In the genomic region with DNA sequence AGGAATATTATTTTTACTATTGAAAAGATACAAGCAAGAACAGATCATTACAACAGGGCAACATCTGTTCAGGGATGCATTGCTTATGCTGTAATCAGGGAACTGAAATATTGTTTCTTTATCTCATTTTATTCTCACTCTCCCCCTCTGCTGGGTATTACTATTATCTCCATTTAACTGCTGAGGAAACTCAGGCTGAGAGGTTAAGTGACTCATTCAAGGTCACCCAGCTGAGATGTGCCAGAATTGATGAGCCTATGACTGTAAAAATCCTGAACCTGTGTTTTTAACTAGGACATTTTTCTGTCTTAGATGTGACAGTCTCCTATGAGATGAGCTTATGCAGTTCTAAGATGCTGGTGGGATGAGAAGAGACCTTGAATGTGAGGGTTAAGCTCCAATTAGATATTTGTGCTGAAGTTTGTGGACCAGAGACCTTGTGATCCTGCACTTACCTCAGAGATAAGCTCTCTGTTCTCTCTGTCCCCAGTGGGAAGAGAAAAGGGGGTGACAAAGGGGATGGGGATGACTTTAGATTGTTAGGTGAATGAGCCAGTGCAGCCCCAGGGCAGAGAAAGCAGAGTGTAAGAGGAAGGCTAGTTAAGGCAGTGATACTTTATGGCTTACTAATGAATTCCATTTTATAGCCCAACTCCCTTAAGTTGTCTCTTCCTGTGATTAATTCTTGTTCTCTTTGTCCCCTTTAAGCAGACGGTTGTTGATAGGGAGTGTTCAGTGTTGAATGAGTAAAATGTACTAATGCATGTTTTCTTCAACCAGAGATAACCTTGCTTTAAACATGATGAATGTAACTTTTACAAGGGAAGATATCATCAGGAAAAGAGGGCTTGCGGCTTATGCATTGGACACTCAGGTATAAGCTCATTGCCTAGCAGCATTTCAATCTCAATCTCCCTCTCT, we compare ENCODE assay signal across 12 cellular contexts.
DNase-seq lines count a peak whose midpoint lies in the region; ATAC-seq and TF ChIP-seq lines count a peak whose summit lies in the region.
"Had no signal": no experiment of that assay in that cellular context is flagged by ENCODE, and none has a peak within 500 bp of the region (broad histone marks: within the 10 kb centered on the region; RNA-seq: fewer than 3 reads in every experiment).

No MANE protein-coding gene starts in this region.

- DNase-seq in Caki2 (ENCODE audit: low read depth) = peak; percentile 54
- DNase-seq in NB4 (ENCODE audit: low read depth) = peak; percentile 18
- DNase-seq in mammary epithelial cell = peak; percentile 29
- peak; percentile 33 for DNase-seq in myocyte (ENCODE audit: low read depth)
- DNase-seq in sciatic nerve (ENCODE audit: low spot score) = no peak
- no peak for DNase-seq in coronary artery (ENCODE audit: low spot score)
- DNase-seq in NAMALWA (ENCODE audit: low spot score) = no peak
- DNase-seq in activated naive CD4-positive, alpha-beta T cell treated with anti-CD3 and anti-CD28 coated beads for 36 hours = no peak
- DNase-seq: activated CD4-positive, alpha-beta memory T cell treated with anti-CD3 and anti-CD28 coated beads for 36 hours; NCI-H1048; nephron progenitor cell had no signal

- ATAC-seq in sciatic nerve = no peak

- H3K4me1 Mint-ChIP-seq in activated naive CD4-positive, alpha-beta T cell treated with anti-CD3 and anti-CD28 coated beads for 36 hours (ENCODE audit: low read depth) = no peaks in the 10 kb centered on the region

- WGBS in mammary epithelial cell (ENCODE audit: low coverage, missing lambda C conversion rate) = 50% methylated on average over 2 of the region's 2 CpGs

- in situ Hi-C loops in Caki2 (cut with HindIII; ENCODE audit: low pct_unique_long_range_greater_than_20kb, low sequenced_read_pairs) (no loop called here), mammary epithelial cell (cut with MboI; ENCODE audit: low sequenced_read_pairs in 2 of 2) (no loop called here)

- no peaks in the 10 kb centered on the region for H3K4me1 ChIP-seq in mammary epithelial cell (ENCODE audit: insufficient read depth, low read length)

- H3K4me2 ChIP-seq in mammary epithelial cell (ENCODE audit: insufficient read depth, low read depth, low read length) = no peak overlapping the region

- H3K36me3 ChIP-seq in mammary epithelial cell (ENCODE audit: insufficient read depth, low read length) = no peaks in the 10 kb centered on the region
- H3K36me3 ChIP-seq: tibial nerve had no signal

- H2AFZ ChIP-seq in mammary epithelial cell (ENCODE audit: low read depth, low read length) = no peak overlapping the region

- no peaks in the 10 kb centered on the region for H3K9me3 Mint-ChIP-seq in activated naive CD4-positive, alpha-beta T cell treated with anti-CD3 and anti-CD28 coated beads for 36 hours
- H3K9me3 Mint-ChIP-seq: nephron progenitor cell had no signal

- no peak overlapping the region for H3K27ac Mint-ChIP-seq in activated naive CD4-positive, alpha-beta T cell treated with anti-CD3 and anti-CD28 coated beads for 36 hours
- H3K27ac Mint-ChIP-seq: activated CD4-positive, alpha-beta memory T cell treated with anti-CD3 and anti-CD28 coated beads for 36 hours; nephron progenitor cell had no signal

- peaks cover 9% of the 10 kb centered on the region for H3K27me3 ChIP-seq in mammary epithelial cell (ENCODE audit: insufficient read depth, low read length)
- H3K27me3 ChIP-seq: tibial nerve had no signal

- CTCF ChIA-PET in mammary epithelial cell (lab: Charles Lee; ENCODE audit: low non-redundant PET) = no interaction called here
- CTCF ChIA-PET in activated naive CD4-positive, alpha-beta T cell treated with anti-CD3 and anti-CD28 coated beads for 36 hours (lab: Charles Lee) = no interaction called here

- TF ChIP-seq POLR2A in NB4 (IDR thresholded peaks at IDR 0.05; ENCODE audit: extremely low read depth, insufficient read length) = no peak

- H3K27ac ChIP-seq in mammary epithelial cell (ENCODE audit: insufficient read depth, low read depth, low read length) = no peak overlapping the region
- no peak overlapping the region for H3K27ac ChIP-seq in coronary artery
- H3K27ac ChIP-seq: tibial nerve had no signal

- no peak overlapping the region for H3K9ac ChIP-seq in mammary epithelial cell (ENCODE audit: insufficient read depth, low read length)

- no peaks in the 10 kb centered on the region for H3K79me2 ChIP-seq in mammary epithelial cell (ENCODE audit: insufficient read depth, low read length)

- no peak overlapping the region for H3K4me3 Mint-ChIP-seq in activated naive CD4-positive, alpha-beta T cell treated with anti-CD3 and anti-CD28 coated beads for 36 hours
- H3K4me3 Mint-ChIP-seq: activated CD4-positive, alpha-beta memory T cell treated with anti-CD3 and anti-CD28 coated beads for 36 hours; nephron progenitor cell had no signal

- TF ChIP-seq CTCF in NB4 (IDR thresholded peaks at IDR 0.05; ENCODE audit: low read depth, low read length) = no peak
- peak in 1 of 2 donors; percentile 23 for TF ChIP-seq CTCF in mammary epithelial cell (conservative IDR thresholded peaks at IDR 0.05 in 1 of 2, IDR thresholded peaks at IDR 0.05 in 1 of 2; ENCODE audit: extremely low read depth in 1 of 2, insufficient read depth in 1 of 2, low read depth in 1 of 2, low read length in 2 of 2)
- no peak for TF ChIP-seq CTCF in coronary artery (IDR thresholded peaks at IDR 0.05)

- H3K4me3 ChIP-seq in NB4 (ENCODE audit: low read depth, low read length) (no peak overlapping the region), mammary epithelial cell (replicated peaks in 1 of 3; ENCODE audit: insufficient read depth in 1 of 3, low read depth in 2 of 3, low read length in 3 of 3) (no peak overlapping the region), coronary artery (no peak overlapping the region)
- H3K4me3 ChIP-seq: tibial nerve had no signal

- H3K9me3 ChIP-seq in mammary epithelial cell (replicated peaks; ENCODE audit: insufficient read depth, low read length) = no peaks in the 10 kb centered on the region
- H3K9me3 ChIP-seq: tibial nerve had no signal

- H4K20me1 ChIP-seq in mammary epithelial cell (ENCODE audit: insufficient read depth, low read length) = no peaks in the 10 kb centered on the region

- dilution Hi-C loops in mammary epithelial cell (cut with HindIII; ENCODE audit: low sequenced_read_pairs) = no loop called here

- H3K36me3 Mint-ChIP-seq in activated naive CD4-positive, alpha-beta T cell treated with anti-CD3 and anti-CD28 coated beads for 36 hours (ENCODE audit: low read depth) = no peaks in the 10 kb centered on the region
- H3K36me3 Mint-ChIP-seq: activated CD4-positive, alpha-beta memory T cell treated with anti-CD3 and anti-CD28 coated beads for 36 hours had no signal

- intact Hi-C loops in mammary epithelial cell (cut with micrococcal nuclease) (loop anchor here (1.0 to 2.0 kb wide), 3 partner anchors 82 to 213 kb away; a partner anchor contains a TSS), sciatic nerve (cut with DNase I) (loop anchor here (5.0 kb wide), 1 partner anchor 192 kb away; no protein-coding TSS in a partner anchor)
- intact Hi-C loops in activated naive CD4-positive, alpha-beta T cell treated with anti-CD3 and anti-CD28 coated beads for 36 hours (cut with micrococcal nuclease) = no loop called here

- H3K27me3 Mint-ChIP-seq in activated naive CD4-positive, alpha-beta T cell treated with anti-CD3 and anti-CD28 coated beads for 36 hours (ENCODE audit: low read depth) = peaks cover 2% of the 10 kb centered on the region

- BruUV-seq in mammary epithelial cell (replicated peaks; lab: Mats Ljungman, UMichigan) = no TSS peak

Comparison
In these comparisons a context has a peak if more than half of its experiments do, and no peak if none do; other contexts are left out.
1. DNase-seq: peak in Caki2 (single experiment), NB4 (single experiment), mammary epithelial cell (single experiment) and myocyte (single experiment); none in sciatic nerve (single experiment), coronary artery (single experiment), NAMALWA (single experiment) and activated naive CD4-positive, alpha-beta T cell treated with anti-CD3 and anti-CD28 coated beads for 36 hours (single experiment).